11 cellular contexts compared by ENCODE assay signal in the genomic region with DNA sequence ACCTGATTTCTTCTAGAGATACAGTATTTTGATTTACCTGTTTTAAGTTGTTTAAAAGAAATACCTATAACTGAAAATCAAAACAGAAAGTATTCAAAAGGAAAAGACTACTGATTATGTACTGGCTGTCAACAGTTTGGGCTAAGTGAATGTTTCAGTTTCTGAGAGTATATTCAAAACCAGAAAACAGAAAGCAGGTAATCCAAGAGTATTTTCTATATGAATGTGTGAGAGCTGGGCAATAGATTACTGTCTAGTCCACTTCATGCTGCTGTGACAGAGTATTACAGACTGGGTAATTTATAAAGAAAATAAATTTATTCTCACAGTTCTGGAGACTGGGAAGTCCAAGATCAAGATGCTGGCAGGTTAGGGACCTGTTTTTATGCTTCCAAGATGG.
A peak's percentile ranks its signal among the peaks of the same experiment; 100 is the strongest.
DNase-seq lines count a peak whose midpoint lies in the region; ATAC-seq, FAIRE-seq and TF ChIP-seq lines count a peak whose summit lies in the region.
"Had no signal": no experiment of that assay in that cellular context is flagged by ENCODE, and none has a peak within 500 bp of the region (broad histone marks: within the 10 kb centered on the region; RNA-seq: fewer than 3 reads in every experiment).

No MANE protein-coding gene starts in this region.

- no peak overlapping the region for H3K4me2 ChIP-seq in HepG2 (ENCODE audit: low read depth, low read length)
- H3K4me2 ChIP-seq: neural progenitor cell had no signal

- no peaks in the 10 kb centered on the region for H3K9me3 ChIP-seq in T-helper 17 cell (ENCODE audit: control insufficient read depth, low read length, poor library complexity, severe bottlenecking)
- no peaks in the 10 kb centered on the region for H3K9me3 ChIP-seq in HepG2 (ENCODE audit: low read length)

- in situ Hi-C loops in HepG2 (cut with HindIII; ENCODE audit: extremely low pct_ligation_motif_present, low pct_unique_long_range_greater_than_20kb): no loop called here

- no peaks in the 10 kb centered on the region for H3K36me3 ChIP-seq in HepG2 (replicated peaks in 1 of 2; ENCODE audit: control insufficient read depth in 1 of 2, insufficient read depth in 2 of 2, low read length in 2 of 2)
- H3K36me3 ChIP-seq: neural progenitor cell had no signal

- no peak overlapping the region for H3K9ac ChIP-seq in HepG2 (ENCODE audit: insufficient read depth, low read depth, low read length)
- H3K9ac ChIP-seq: neural progenitor cell had no signal

- H3K79me2 ChIP-seq in HepG2 (ENCODE audit: insufficient read depth, low read length): no peaks in the 10 kb centered on the region

- H3K4me1 Mint-ChIP-seq in T-helper 17 cell: peaks cover 16% of the 10 kb centered on the region

- no peak for TF ChIP-seq POLR2A in HepG2 (IDR thresholded peaks at IDR 0.05; ENCODE audit: insufficient read depth in 1 of 2, low read depth in 2 of 2, low read length in 2 of 2)

- POLR2A ChIA-PET in HepG2 (lab: Yijun Ruan, JAX): no interaction called here

- no peak overlapping the region for H3K27ac ChIP-seq in HepG2 (ENCODE audit: extremely low read length, insufficient read depth, low read length)
- H3K27ac ChIP-seq: neural progenitor cell had no signal

- TF ChIP-seq EP300 in HepG2 (IDR thresholded peaks at IDR 0.05; ENCODE audit: low read depth in 2 of 2, low read length in 2 of 2) (no peak), HepG2 (CRISPR knock-in tag; IDR thresholded peaks at IDR 0.05; ENCODE audit: borderline replicate concordance) (no peak)

- no peak overlapping the region for H3K4me3 ChIP-seq in HepG2 (replicated peaks in 1 of 3; ENCODE audit: insufficient read depth in 1 of 3, low read depth in 2 of 3, low read length in 3 of 3)
- H3K4me3 ChIP-seq: neural progenitor cell had no signal

- H3K27me3 ChIP-seq in HepG2 (ENCODE audit: control insufficient read depth in 1 of 2, insufficient read depth in 2 of 2, low read length in 2 of 2): no peaks in the 10 kb centered on the region
- H3K27me3 ChIP-seq: neural progenitor cell had no signal

- FAIRE-seq in HepG2 (lab: Jason Lieb, UNC): no peak
- FAIRE-seq: H54, keratinocyte had no signal

- BruUV-seq in HepG2 (replicated peaks; lab: Mats Ljungman, UMichigan): no TSS peak

- H3K27ac Mint-ChIP-seq in T-helper 17 cell: no peak overlapping the region
- H3K27ac Mint-ChIP-seq: neural progenitor cell had no signal

- no peaks in the 10 kb centered on the region for H3K4me1 ChIP-seq in HepG2 (ENCODE audit: insufficient read depth, low read length)

- H3K36me3 Mint-ChIP-seq in T-helper 17 cell (ENCODE audit: low read depth): no peaks in the 10 kb centered on the region
- H3K36me3 Mint-ChIP-seq: neural progenitor cell had no signal

- no peak for TF ChIP-seq RAD21 in HepG2 (CRISPR knock-in tag; IDR thresholded peaks at IDR 0.05)

- H3K4me3 Mint-ChIP-seq in T-helper 17 cell: no peak overlapping the region
- H3K4me3 Mint-ChIP-seq: neural progenitor cell had no signal

- TF ChIP-seq CTCF in HepG2 (CRISPR knock-in tag; IDR thresholded peaks at IDR 0.05): no peak

- no peaks in the 10 kb centered on the region; the same call in 1 of the 2 replicates for H4K20me1 ChIP-seq in HepG2 (ENCODE audit: insufficient read depth, low read length)

- peak; percentile 100 for ATAC-seq in GM18520 (IDR thresholded peaks at IDR 0.05; ENCODE audit: unreplicated experiment)
- peak; percentile 98 for ATAC-seq in GM19467 (IDR thresholded peaks at IDR 0.05; ENCODE audit: unreplicated experiment)
- peak; percentile 100 for ATAC-seq in HG02973 (IDR thresholded peaks at IDR 0.05; ENCODE audit: unreplicated experiment)
- ATAC-seq in T-helper 17 cell: peak; percentile 20
- no peak for ATAC-seq in HepG2

- H2AFZ ChIP-seq in HepG2 (ENCODE audit: low read length): no peak overlapping the region
- H2AFZ ChIP-seq: neural progenitor cell had no signal

- H3K27me3 Mint-ChIP-seq in T-helper 17 cell: no peaks in the 10 kb centered on the region

- DNase-seq in T-helper 17 cell (no peak), DMS153 treated with DMSO at 0.1 percent for 48 hours (lab: John Stamatoyannopoulos, UW; ENCODE audit: unreplicated experiment) (no peak), NCI-H1436 treated with DMSO at 0.1 percent for 48 hours (lab: John Stamatoyannopoulos, UW) (no peak), HepG2 (ENCODE audit: low spot score) (no peak), NCI-H82 (lab: John Stamatoyannopoulos, UW) (no peak)

- CTCF ChIA-PET in HepG2 (lab: Yijun Ruan, JAX; ENCODE audit: low intra/inter-chr PET ratio, low total read pairs): no interaction called here

- intact Hi-C loops in HepG2 (cut with micrococcal nuclease; ENCODE audit: unreplicated experiment): no loop called here

TF ChIP-seq in HepG2, 621 proteins besides CTCF, POLR2A, EP300 and RAD21:
- TF ChIP-seq ZMYM4 (CRISPR knock-in tag; IDR thresholded peaks at IDR 0.05) (no peak), YEATS4 (CRISPR knock-in tag; IDR thresholded peaks at IDR 0.05; ENCODE audit: borderline replicate concordance) (no peak), ZNF143 (CRISPR knock-in tag; IDR thresholded peaks at IDR 0.05) (no peak), CBX1 (IDR thresholded peaks at IDR 0.05; ENCODE audit: low read depth) (no peak), RELA (CRISPR knock-in tag; IDR thresholded peaks at IDR 0.05) (no peak), ZSCAN20 (CRISPR knock-in tag; IDR thresholded peaks at IDR 0.05; ENCODE audit: borderline replicate concordance) (no peak)
- TF ChIP-seq, protein P1, sequence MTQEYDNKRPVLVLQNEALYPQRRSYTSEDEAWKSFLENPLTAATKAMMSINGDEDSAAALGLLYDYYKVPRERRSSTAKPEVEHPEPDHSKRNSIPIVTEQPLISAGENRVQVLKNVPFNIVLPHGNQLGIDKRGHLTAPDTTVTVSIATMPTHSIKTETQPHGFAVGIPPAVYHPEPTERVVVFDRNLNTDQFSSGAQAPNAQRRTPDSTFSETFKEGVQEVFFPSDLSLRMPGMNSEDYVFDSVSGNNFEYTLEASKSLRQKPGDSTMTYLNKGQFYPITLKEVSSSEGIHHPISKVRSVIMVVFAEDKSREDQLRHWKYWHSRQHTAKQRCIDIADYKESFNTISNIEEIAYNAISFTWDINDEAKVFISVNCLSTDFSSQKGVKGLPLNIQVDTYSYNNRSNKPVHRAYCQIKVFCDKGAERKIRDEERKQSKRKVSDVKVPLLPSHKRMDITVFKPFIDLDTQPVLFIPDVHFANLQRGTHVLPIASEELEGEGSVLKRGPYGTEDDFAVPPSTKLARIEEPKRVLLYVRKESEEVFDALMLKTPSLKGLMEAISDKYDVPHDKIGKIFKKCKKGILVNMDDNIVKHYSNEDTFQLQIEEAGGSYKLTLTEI (CRISPR knock-in tag; conservative IDR thresholded peaks at IDR 0.05): no peak
TF ChIP-seq in HepG2: peak in this region for 0.
